8 cellular contexts compared by ENCODE assay signal in the genomic region with DNA sequence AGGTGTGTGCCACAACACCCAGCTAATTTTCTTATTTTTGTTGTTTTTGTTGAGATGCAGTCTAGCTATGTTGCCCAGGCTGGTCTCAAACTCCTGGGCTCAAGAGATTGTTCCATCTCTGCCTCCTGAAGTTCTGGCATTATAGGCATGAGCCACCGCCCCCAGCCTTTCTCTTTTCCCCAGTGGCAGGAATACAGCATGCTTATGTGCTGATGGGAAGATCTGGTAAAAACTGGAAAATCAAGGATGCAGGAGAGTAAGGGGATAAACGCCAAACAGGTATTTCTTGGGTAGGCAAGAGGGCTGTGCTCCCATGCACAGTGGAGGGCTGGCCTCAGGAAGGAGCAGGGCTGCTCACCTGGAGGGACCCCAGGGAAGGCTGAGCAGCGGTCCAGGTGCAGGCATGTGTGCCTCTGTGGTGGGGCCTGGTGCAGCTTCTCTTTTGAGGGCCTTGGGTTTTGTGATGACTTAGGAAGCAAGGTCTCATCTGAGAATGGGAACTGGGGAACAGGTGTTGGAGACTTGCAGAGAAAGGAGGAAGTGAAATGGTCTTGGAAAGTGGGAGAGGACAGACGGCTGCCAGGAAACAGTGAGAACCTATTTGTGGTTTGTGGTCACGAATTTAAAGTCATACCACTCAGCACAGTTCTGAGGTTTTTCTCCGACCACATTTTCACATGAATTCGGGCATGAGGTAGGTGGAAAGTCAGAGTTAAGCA.
A peak's percentile ranks its signal among the peaks of the same experiment; 100 is the strongest.
DNase-seq lines count a peak whose midpoint lies in the region; ATAC-seq, FAIRE-seq and TF ChIP-seq lines count a peak whose summit lies in the region.

No MANE protein-coding gene starts in this region.

- no peak overlapping the region for H4K8ac ChIP-seq in neuronal stem cell (ENCODE audit: low read depth, low read length)
- no peak overlapping the region for H4K8ac ChIP-seq in H9 (replicated peaks; ENCODE audit: insufficient read length, low read depth, low read length)

- no peak overlapping the region for H3K4me3 ChIP-seq in neuronal stem cell (ENCODE audit: low read length in 2 of 2)

- DNase-seq in CD1c-positive myeloid dendritic cell (ENCODE audit: extremely low spot score) (peak; percentile 63), GM19239 (ENCODE audit: insufficient read length, low spot score) (peak; percentile 47), T-helper 17 cell (no peak), neuronal stem cell (ENCODE audit: low spot score) (no peak), H9 (no peak), middle frontal gyrus (ENCODE audit: extremely low spot score, low spot score) (no peak), NCI-H1105 (lab: John Stamatoyannopoulos, UW) (no peak)

- H3K14ac ChIP-seq in neuronal stem cell (ENCODE audit: low read length) (no peak overlapping the region), H9 (ENCODE audit: insufficient read depth, low read length) (no peak overlapping the region)

- no peaks in the 10 kb centered on the region for H3K79me2 ChIP-seq in H9 (ENCODE audit: insufficient read depth, low read length)

- H3K9me3 Mint-ChIP-seq in H9: no peaks in the 10 kb centered on the region; a peak in 1 of 5 replicates

- no peak overlapping the region for H2BK15ac ChIP-seq in neuronal stem cell (ENCODE audit: low read length)
- H2BK15ac ChIP-seq in H9 (ENCODE audit: low read depth, low read length): no peak overlapping the region

- no peak overlapping the region for H2AFZ ChIP-seq in neuronal stem cell (ENCODE audit: low read length)
- H2AFZ ChIP-seq in H9 (ENCODE audit: low read length): no peak overlapping the region

- H3K9me3 ChIP-seq in T-helper 17 cell (ENCODE audit: control insufficient read depth, low read length, poor library complexity, severe bottlenecking) (no peaks in the 10 kb centered on the region), neuronal stem cell (replicated peaks in 1 of 2; ENCODE audit: control insufficient read depth in 2 of 2, insufficient read depth in 1 of 2, low read depth in 1 of 2, low read length in 2 of 2) (no peaks in the 10 kb centered on the region), H9 (ENCODE audit: control insufficient read depth, low read depth, low read length) (no peaks in the 10 kb centered on the region)

- peaks cover 27% of the 10 kb centered on the region for H3K27me3 Mint-ChIP-seq in T-helper 17 cell
- peaks cover 6% of the 10 kb centered on the region for H3K27me3 Mint-ChIP-seq in H9 (ENCODE audit: low read depth)

- H3K27ac Mint-ChIP-seq in T-helper 17 cell (peak overlapping the region; percentile 19), H9 (no peak overlapping the region; a peak in 1 of 7 replicates)

- H2AK5ac ChIP-seq in neuronal stem cell (ENCODE audit: low read depth, low read length) (peak overlapping the region; percentile 54), H9 (ENCODE audit: insufficient read length, low read length) (no peak overlapping the region)

- no peaks in the 10 kb centered on the region for H3K79me1 ChIP-seq in neuronal stem cell (ENCODE audit: low read depth, low read length)
- no peaks in the 10 kb centered on the region for H3K79me1 ChIP-seq in H9 (ENCODE audit: insufficient read depth, low read depth, low read length, poor library complexity, severe bottlenecking)

- H3K4ac ChIP-seq in neuronal stem cell (ENCODE audit: low read length) (no peak overlapping the region), H9 (ENCODE audit: low read depth, low read length) (no peak overlapping the region)

- H3T11ph ChIP-seq in H9 (ENCODE audit: low read length): no peak overlapping the region

- no peaks in the 10 kb centered on the region for H3K36me3 ChIP-seq in neuronal stem cell (replicated peaks in 1 of 2; ENCODE audit: control insufficient read depth in 2 of 2, insufficient read depth in 2 of 2, low read length in 2 of 2)

- no peak overlapping the region for H2BK120ac ChIP-seq in neuronal stem cell (ENCODE audit: low read depth, low read length)
- H2BK120ac ChIP-seq in H9 (ENCODE audit: low read depth, low read length, poor library complexity, severe bottlenecking): no peak overlapping the region

- no peak overlapping the region for H4K5ac ChIP-seq in H9 (ENCODE audit: insufficient read length, low read depth, low read length)

- WGBS in neuronal stem cell (ENCODE audit: extremely low coverage in 2 of 2, insufficient read length in 2 of 2, insufficient replicate concordance in 1 of 2), 2 donors: no CpG with 5 or more reads among the region's 7 CpGs
- WGBS in H9 (ENCODE audit: extremely low coverage, insufficient read length, low lambda C conversion rate): no CpG with 5 or more reads among the region's 7 CpGs

- no peaks in the 10 kb centered on the region for H3K23me2 ChIP-seq in H9 (ENCODE audit: insufficient read length, low read depth, low read length, poor library complexity, severe bottlenecking)

- H3K4me1 Mint-ChIP-seq in T-helper 17 cell (peaks cover 33% of the 10 kb centered on the region), H9 (no peaks in the 10 kb centered on the region; a peak in 1 of 4 replicates)

- no peak overlapping the region for H4K91ac ChIP-seq in neuronal stem cell (ENCODE audit: low read depth, low read length, poor library complexity)
- H4K91ac ChIP-seq in H9 (ENCODE audit: insufficient read length, low read depth, low read length): no peak overlapping the region

- H3K27ac ChIP-seq in neuronal stem cell (replicated peaks; ENCODE audit: low read length) (no peak overlapping the region), H9 (ENCODE audit: insufficient read length, low read depth, low read length) (no peak overlapping the region)

- no peak overlapping the region for H2BK5ac ChIP-seq in neuronal stem cell (ENCODE audit: low read length)
- H2BK5ac ChIP-seq in H9 (ENCODE audit: insufficient read length, low read length): no peak overlapping the region

- H3K18ac ChIP-seq in neuronal stem cell (ENCODE audit: low read length) (no peak overlapping the region), H9 (ENCODE audit: insufficient read length, low read depth, low read length) (no peak overlapping the region)

- H4K20me1 ChIP-seq in H9 (ENCODE audit: control insufficient read depth, insufficient read depth, insufficient read length): peaks cover 3% of the 10 kb centered on the region

- no peaks in the 10 kb centered on the region for H3K36me3 Mint-ChIP-seq in T-helper 17 cell (ENCODE audit: low read depth)
- no peaks in the 10 kb centered on the region for H3K36me3 Mint-ChIP-seq in H9 (ENCODE audit: insufficient read depth in 1 of 3, low read depth in 3 of 3)

- no peak overlapping the region for H3K4me2 ChIP-seq in neuronal stem cell (ENCODE audit: insufficient read depth, low read length, poor library complexity, severe bottlenecking)
- no peak overlapping the region for H3K4me2 ChIP-seq in H9 (ENCODE audit: insufficient read depth, insufficient read length, low read length)

- H2BK12ac ChIP-seq in neuronal stem cell (ENCODE audit: low read length) (no peak overlapping the region), H9 (ENCODE audit: insufficient read length, low read depth, low read length) (no peak overlapping the region)

- ATAC-seq in HG03159 (IDR thresholded peaks at IDR 0.05; ENCODE audit: unreplicated experiment) (peak; percentile 61), T-helper 17 cell (peak; percentile 58)

- peak; percentile 100 for FAIRE-seq in GM19239 (lab: Jason Lieb, UNC)

- H3K56ac ChIP-seq in H9 (ENCODE audit: insufficient read length, low read depth, low read length): no peak overlapping the region

- TF ChIP-seq CTCF in H9 (conservative IDR thresholded peaks at IDR 0.05): no peak

- no peaks in the 10 kb centered on the region for H3K4me1 ChIP-seq in neuronal stem cell (ENCODE audit: control insufficient read depth in 2 of 2, insufficient read depth in 1 of 2, low read depth in 1 of 2, low read length in 2 of 2)
- H3K4me1 ChIP-seq in H9 (ENCODE audit: insufficient read depth, low read length): no peaks in the 10 kb centered on the region

- H3K4me3 Mint-ChIP-seq in T-helper 17 cell (peak overlapping the region; percentile 76), H9 (no peak overlapping the region; a peak in 1 of 5 replicates)

- H2BK20ac ChIP-seq in H9 (ENCODE audit: low read depth, low read length, poor library complexity, severe bottlenecking): no peak overlapping the region

- H3K23ac ChIP-seq in neuronal stem cell (ENCODE audit: low read depth, low read length, poor library complexity) (no peak overlapping the region), H9 (ENCODE audit: insufficient read length, low read depth, low read length) (no peak overlapping the region)

- H3K27me3 ChIP-seq in neuronal stem cell (ENCODE audit: control insufficient read depth in 3 of 3, insufficient read depth in 3 of 3, low read depth in 1 of 3, low read length in 3 of 3): peaks cover 0 to 10% (median 1%) of the 10 kb centered on the region in 3 experiments
- no peaks in the 10 kb centered on the region for H3K27me3 ChIP-seq in H9 (ENCODE audit: insufficient read depth, low read length)

- H3K9ac ChIP-seq in neuronal stem cell (ENCODE audit: low read depth, low read length, poor library complexity) (no peak overlapping the region), H9 (ENCODE audit: extremely low read depth, insufficient read length, low read length) (no peak overlapping the region)

Comparison
In these comparisons a context has a peak if more than half of its experiments do, and no peak if none do; other contexts are left out.
1. DNase-seq: peak in CD1c-positive myeloid dendritic cell (single experiment) and GM19239 (single experiment); none in T-helper 17 cell (0 of 3), neuronal stem cell (single experiment), H9 (single experiment), middle frontal gyrus (single experiment) and NCI-H1105 (single experiment).